In genomic region chr17:31506517-31506916, GRCh38 we compare ENCODE assay signal across 15 cellular contexts.
DNase-seq lines count a peak whose midpoint lies in the region; ATAC-seq, FAIRE-seq and TF ChIP-seq lines count a peak whose summit lies in the region.
"Had no signal": no experiment of that assay in that cellular context is flagged by ENCODE, and none has a peak within 500 bp of the region (broad histone marks: within the 10 kb centered on the region; RNA-seq: fewer than 3 reads in every experiment).

No MANE protein-coding gene starts in this region.

- no peak overlapping the region for H3K9ac ChIP-seq in HepG2 (ENCODE audit: insufficient read depth, low read depth, low read length)

- H3K4me3 ChIP-seq in HepG2 (replicated peaks in 1 of 3; ENCODE audit: insufficient read depth in 1 of 3, low read depth in 2 of 3, low read length in 3 of 3): no peak overlapping the region
- no peak overlapping the region for H3K4me3 ChIP-seq in right lobe of liver
- no peak overlapping the region for H3K4me3 ChIP-seq in tibial nerve

- DNase-seq in HepG2 (ENCODE audit: low spot score) (no peak), right lobe of liver (no peak), activated B cell treated with CpG ODN at 0.5 μM for 24 hours (no peak), memory B cell (ENCODE audit: low spot score in 2 of 2) (no peak), Calu3 (no peak), tibial nerve (ENCODE audit: low spot score in 2 of 2) (no peak)
- DNase-seq: BE2C, DMS53, H7, MV-4-11, NCI-H1436 treated with DMSO at 0.1 percent for 48 hours, NCI-H2081, NCI-H510A treated with DMSO at 0.1 percent for 48 hours, SHP77 treated with DMSO at 0.1 percent for 48 hours had no signal

- peaks cover 2% of the 10 kb centered on the region for H3K36me3 Mint-ChIP-seq in activated B cell treated with CpG ODN at 0.5 μM for 24 hours (ENCODE audit: low read depth)
- peaks cover 4% of the 10 kb centered on the region for H3K36me3 Mint-ChIP-seq in memory B cell
- H3K36me3 Mint-ChIP-seq in Calu3 (ENCODE audit: insufficient read depth, unreplicated experiment): no peaks in the 10 kb centered on the region

- no peak overlapping the region for H3K27ac ChIP-seq in HepG2 (ENCODE audit: extremely low read length, insufficient read depth, low read length)
- H3K27ac ChIP-seq in right lobe of liver: no peak overlapping the region
- H3K27ac ChIP-seq in tibial nerve: no peak overlapping the region

- peaks cover 68% of the 10 kb centered on the region for H3K4me1 Mint-ChIP-seq in activated B cell treated with CpG ODN at 0.5 μM for 24 hours
- H3K4me1 Mint-ChIP-seq in memory B cell: peaks cover 46% of the 10 kb centered on the region
- H3K4me1 Mint-ChIP-seq in Calu3 (ENCODE audit: low read depth, unreplicated experiment): no peaks in the 10 kb centered on the region

- H3K9me3 ChIP-seq in HepG2 (ENCODE audit: low read length): no peaks in the 10 kb centered on the region
- H3K9me3 ChIP-seq in right lobe of liver: no peaks in the 10 kb centered on the region
- H3K9me3 ChIP-seq in tibial nerve: no peaks in the 10 kb centered on the region
- H3K9me3 ChIP-seq: BE2C had no signal

- intact Hi-C loops in HepG2 (cut with micrococcal nuclease; ENCODE audit: unreplicated experiment) (no loop called here), right lobe of liver (cut with DNase I) (no loop called here), activated B cell treated with CpG ODN at 0.5 μM for 24 hours (cut with micrococcal nuclease) (loop anchor here (5.0 kb wide), 2 partner anchors 69 to 114 kb away; partner anchors contain the start of gene RAB11FIP4), Calu3 (cut with micrococcal nuclease; ENCODE audit: unreplicated experiment) (no loop called here)

- CTCF ChIA-PET in HepG2 (lab: Yijun Ruan, JAX; ENCODE audit: low intra/inter-chr PET ratio, low total read pairs): interaction anchor here (1.5 kb wide), 1 partner anchor 60 kb away, joined by 3 read pairs; no protein-coding TSS in a partner anchor
- CTCF ChIA-PET in activated B cell treated with CpG ODN at 0.5 μM for 24 hours (lab: Charles Lee): interaction anchor here (1.0 kb wide), 1 partner anchor 14 kb away, joined by 4 read pairs; no protein-coding TSS in a partner anchor
- CTCF ChIA-PET in Calu3 (lab: Charles Lee): no interaction called here

- WGBS in HepG2 (ENCODE audit: low lambda C conversion rate): 92% methylated on average over 1 of the region's 1 CpG
- 90% methylated on average over 1 of the region's 1 CpG for WGBS in right lobe of liver (ENCODE audit: insufficient coverage, low coverage, low lambda C conversion rate, missing lambda C conversion rate)
- 89 to 100% methylated on average over 1 of the region's 1 CpG for WGBS in tibial nerve, 2 donors

- H3K27ac Mint-ChIP-seq in activated B cell treated with CpG ODN at 0.5 μM for 24 hours: peak overlapping the region; percentile 78
- peak overlapping the region; percentile 74 for H3K27ac Mint-ChIP-seq in memory B cell
- no peak overlapping the region for H3K27ac Mint-ChIP-seq in Calu3 (ENCODE audit: unreplicated experiment)

- peak; percentile 23 for FAIRE-seq in HepG2 (lab: Jason Lieb, UNC)

- H3K9me3 Mint-ChIP-seq in activated B cell treated with CpG ODN at 0.5 μM for 24 hours: no peaks in the 10 kb centered on the region
- H3K9me3 Mint-ChIP-seq in memory B cell: no peaks in the 10 kb centered on the region
- H3K9me3 Mint-ChIP-seq in Calu3 (ENCODE audit: low read depth, unreplicated experiment): no peaks in the 10 kb centered on the region

- in situ Hi-C loops in HepG2 (cut with HindIII; ENCODE audit: extremely low pct_ligation_motif_present, low pct_unique_long_range_greater_than_20kb): no loop called here

- TF ChIP-seq CTCF in HepG2 (CRISPR knock-in tag; IDR thresholded peaks at IDR 0.05) (no peak), right lobe of liver (IDR thresholded peaks at IDR 0.05) (no peak), activated B cell treated with CpG ODN at 0.5 μM for 24 hours (IDR thresholded peaks at IDR 0.05) (no peak), Calu3 (IDR thresholded peaks at IDR 0.05; ENCODE audit: unreplicated experiment) (no peak), tibial nerve (IDR thresholded peaks at IDR 0.05) (no peak)

- H3K4me1 ChIP-seq in HepG2 (ENCODE audit: insufficient read depth, low read length) (peaks cover 66% of the 10 kb centered on the region), right lobe of liver (peaks cover 0 to 18% (median 9%) of the 10 kb centered on the region in 4 donors), tibial nerve (peaks cover 0 to 28% (median 15%) of the 10 kb centered on the region in 4 donors)
- H3K4me1 ChIP-seq: BE2C had no signal

- no peak overlapping the region for H2AFZ ChIP-seq in HepG2 (ENCODE audit: low read length)

- TF ChIP-seq EP300 in HepG2 (IDR thresholded peaks at IDR 0.05; ENCODE audit: low read depth in 2 of 2, low read length in 2 of 2) (no peak), HepG2 (CRISPR knock-in tag; IDR thresholded peaks at IDR 0.05; ENCODE audit: borderline replicate concordance) (no peak), tibial nerve (IDR thresholded peaks at IDR 0.05) (no peak)

- ATAC-seq in HepG2: no peak
- ATAC-seq in right lobe of liver: no peak
- no peak for ATAC-seq in activated B cell treated with CpG ODN at 0.5 μM for 24 hours (ENCODE audit: low read depth)
- no peak for ATAC-seq in memory B cell (ENCODE audit: low read depth)
- ATAC-seq in HG02938 (IDR thresholded peaks at IDR 0.05; ENCODE audit: unreplicated experiment): no peak

- H3K36me3 ChIP-seq in HepG2 (replicated peaks in 1 of 2; ENCODE audit: control insufficient read depth in 1 of 2, insufficient read depth in 2 of 2, low read length in 2 of 2): no peaks in the 10 kb centered on the region; a peak in 3 of 5 replicates
- H3K36me3 ChIP-seq in right lobe of liver: no peaks in the 10 kb centered on the region
- H3K36me3 ChIP-seq in tibial nerve: no peaks in the 10 kb centered on the region
- H3K36me3 ChIP-seq: BE2C had no signal

- H3K27me3 Mint-ChIP-seq in activated B cell treated with CpG ODN at 0.5 μM for 24 hours (no peaks in the 10 kb centered on the region), memory B cell (no peaks in the 10 kb centered on the region), Calu3 (ENCODE audit: unreplicated experiment) (no peaks in the 10 kb centered on the region)

- H4K20me1 ChIP-seq in HepG2 (ENCODE audit: insufficient read depth, low read length): no peaks in the 10 kb centered on the region

- TF ChIP-seq POLR2A in HepG2 (IDR thresholded peaks at IDR 0.05; ENCODE audit: insufficient read depth in 1 of 2, low read depth in 2 of 2, low read length in 2 of 2) (no peak), right lobe of liver (IDR thresholded peaks at IDR 0.05) (no peak), tibial nerve (IDR thresholded peaks at IDR 0.05) (no peak)

- H3K79me2 ChIP-seq in HepG2 (ENCODE audit: insufficient read depth, low read length): peaks cover 75% of the 10 kb centered on the region

- no peak for TF ChIP-seq RAD21 in HepG2 (CRISPR knock-in tag; IDR thresholded peaks at IDR 0.05)

- no peak overlapping the region for H3K4me3 Mint-ChIP-seq in activated B cell treated with CpG ODN at 0.5 μM for 24 hours
- H3K4me3 Mint-ChIP-seq in memory B cell: no peak overlapping the region
- H3K4me3 Mint-ChIP-seq in Calu3 (ENCODE audit: low read depth, unreplicated experiment): no peak overlapping the region

- H3K27me3 ChIP-seq in HepG2 (ENCODE audit: control insufficient read depth in 1 of 2, insufficient read depth in 2 of 2, low read length in 2 of 2) (no peaks in the 10 kb centered on the region), right lobe of liver (no peaks in the 10 kb centered on the region), tibial nerve (no peaks in the 10 kb centered on the region)
- H3K27me3 ChIP-seq: BE2C had no signal

- POLR2A ChIA-PET in HepG2 (lab: Yijun Ruan, JAX): interaction anchor here (1.3 kb wide), 1 partner anchor 37 kb away, joined by 4 read pairs; no protein-coding TSS in a partner anchor
- POLR2A ChIA-PET in activated B cell treated with CpG ODN at 0.5 μM for 24 hours (lab: Charles Lee): interaction anchor here (1.0 to 1.6 kb wide), 2 partner anchors 13 to 15 kb away, joined by 5 to 8 read pairs; no protein-coding TSS in a partner anchor

- no peak overlapping the region for H3K4me2 ChIP-seq in HepG2 (ENCODE audit: low read depth, low read length)

- BruUV-seq in HepG2 (replicated peaks; lab: Mats Ljungman, UMichigan) (no TSS peak), Calu3 (replicated peaks; lab: Mats Ljungman, UMichigan) (no TSS peak)

TF ChIP-seq in HepG2, 621 proteins besides CTCF, POLR2A, EP300 and RAD21 (continues in another document):
- no peak for TF ChIP-seq ZNF660 (CRISPR knock-in tag; IDR thresholded peaks at IDR 0.05; ENCODE audit: borderline replicate concordance, low read depth)
- no peak for TF ChIP-seq ZNF772 (CRISPR knock-in tag; IDR thresholded peaks at IDR 0.05)
- TF ChIP-seq TEAD2 (CRISPR knock-in tag; IDR thresholded peaks at IDR 0.05): no peak
- no peak for TF ChIP-seq SMAD3 (CRISPR knock-in tag; IDR thresholded peaks at IDR 0.05)
- TF ChIP-seq NFE2L2 (IDR thresholded peaks at IDR 0.05; ENCODE audit: low read length): no peak
- TF ChIP-seq SIX4 (CRISPR knock-in tag; IDR thresholded peaks at IDR 0.05): no peak
- no peak for TF ChIP-seq ZFP41 (CRISPR knock-in tag; IDR thresholded peaks at IDR 0.05; ENCODE audit: borderline replicate concordance)
- no peak for TF ChIP-seq ZNF614 (CRISPR knock-in tag; IDR thresholded peaks at IDR 0.05; ENCODE audit: borderline replicate concordance)
- no peak for TF ChIP-seq XBP1 (CRISPR knock-in tag; IDR thresholded peaks at IDR 0.05)
- TF ChIP-seq CBFB (CRISPR knock-in tag; IDR thresholded peaks at IDR 0.05): no peak
- no peak for TF ChIP-seq JUN (CRISPR knock-in tag; IDR thresholded peaks at IDR 0.05)
- TF ChIP-seq ARID3A (IDR thresholded peaks at IDR 0.05; ENCODE audit: low read depth, low read length): no peak
- TF ChIP-seq ZNF224 (CRISPR knock-in tag; IDR thresholded peaks at IDR 0.05): no peak
- no peak for TF ChIP-seq KMT2B (CRISPR knock-in tag; IDR thresholded peaks at IDR 0.05)
- TF ChIP-seq DMAP1 (CRISPR knock-in tag; IDR thresholded peaks at IDR 0.05): no peak
- TF ChIP-seq ZFYVE20 (CRISPR knock-in tag; IDR thresholded peaks at IDR 0.05; ENCODE audit: borderline replicate concordance, low read depth): no peak
